ENCODE assay signal across 8 cellular contexts in genomic region chr3:54122802-54123537, GRCh38. TPM values are rescaled to one million over a fixed set of nuclear protein-coding genes. Genes with fewer than 3 reads are reported as not detected.
DNase-seq lines count a peak whose midpoint lies in the region; ATAC-seq and TF ChIP-seq lines count a peak whose summit lies in the region.

No MANE protein-coding gene starts in this region.

- no peak overlapping the region for H3K9ac ChIP-seq in GM23248

- H3F3A ChIP-seq in GM23248 (ENCODE audit: insufficient read depth): no peaks in the 10 kb centered on the region

- H4K20me1 ChIP-seq in GM23248 (ENCODE audit: insufficient read depth) (no peaks in the 10 kb centered on the region), hepatocyte (ENCODE audit: insufficient read depth, poor library complexity, severe bottlenecking) (no peaks in the 10 kb centered on the region)

- WGBS in GM23248 (ENCODE audit: low coverage in 1 of 2, low lambda C conversion rate in 2 of 2, missing lambda C conversion rate in 2 of 2), 2 experiments: 2 to 7% methylated on average over 36 to 51 of the region's 51 CpGs
- 4% methylated on average over 50 of the region's 51 CpGs for WGBS in hepatocyte (ENCODE audit: low lambda C conversion rate, missing lambda C conversion rate)

- no peaks in the 10 kb centered on the region for H3K9me3 ChIP-seq in GM23248 (ENCODE audit: low read depth)
- H3K9me3 ChIP-seq in WERI-Rb-1 (ENCODE audit: severe bottlenecking): no peaks in the 10 kb centered on the region
- no peaks in the 10 kb centered on the region for H3K9me3 ChIP-seq in hepatocyte (ENCODE audit: low read depth)

- no peaks in the 10 kb centered on the region for H3K79me2 ChIP-seq in GM23248 (ENCODE audit: insufficient read depth)
- no peaks in the 10 kb centered on the region for H3K79me2 ChIP-seq in hepatocyte

- in situ Hi-C loops in GM23248 (cut with MboI): no loop called here

- TF ChIP-seq CTCF in WERI-Rb-1 (IDR thresholded peaks at IDR 0.05; ENCODE audit: low read depth, low read length) (no peak), hepatocyte (IDR thresholded peaks at IDR 0.05; ENCODE audit: poor library complexity) (no peak)

- no peak for ATAC-seq in HG03097 (IDR thresholded peaks at IDR 0.05; ENCODE audit: low FRiP score, unreplicated experiment)

- H3K4me2 ChIP-seq in GM23248 (ENCODE audit: unreplicated experiment) (no peak overlapping the region), hepatocyte (peak overlapping the region; percentile 98)

- peaks cover 47% of the 10 kb centered on the region for H3K27me3 ChIP-seq in GM23248 (replicated peaks; ENCODE audit: insufficient read depth)
- peaks cover 10% of the 10 kb centered on the region for H3K27me3 ChIP-seq in WERI-Rb-1 (ENCODE audit: insufficient read depth, low read depth, severe bottlenecking)
- peaks cover 94% of the 10 kb centered on the region for H3K27me3 ChIP-seq in hepatocyte

- H3K27ac ChIP-seq in GM23248 (no peak overlapping the region), WERI-Rb-1 (no peak overlapping the region), hepatocyte (no peak overlapping the region)

- H3K4me3 ChIP-seq in GM23248 (0 out of 2 replicates have a peak overlapping the region, but pooled peaks have one; percentile 29), WERI-Rb-1 (ENCODE audit: low read depth, low read length) (peak overlapping the region; percentile 15; the same call in 1 of the 2 replicates), hepatocyte (peak overlapping the region; percentile 26)

- H3K9me2 ChIP-seq in GM23248 (ENCODE audit: insufficient read depth) (no peaks in the 10 kb centered on the region), hepatocyte (replicated peaks; ENCODE audit: insufficient read depth) (no peaks in the 10 kb centered on the region)

- no peak for DNase-seq in GM23248
- DNase-seq in WERI-Rb-1: peak; percentile 25
- no peak for DNase-seq in hepatocyte (ENCODE audit: low spot score)
- peak; percentile 67 for DNase-seq in retina
- DNase-seq in NK-92 treated with Interleukin-12 subunit alpha and Interleukin-12 subunit beta, amount 100 ng/mL, for 24 hours (lab: John Stamatoyannopoulos, UW): no peak
- no peak for DNase-seq in NCI-H226
- no peak for DNase-seq in glomerular visceral epithelial cell (ENCODE audit: extremely low spot score)

- H3K36me3 ChIP-seq in GM23248 (ENCODE audit: low read depth): no peaks in the 10 kb centered on the region
- no peaks in the 10 kb centered on the region for H3K36me3 ChIP-seq in WERI-Rb-1
- no peaks in the 10 kb centered on the region for H3K36me3 ChIP-seq in hepatocyte (replicated peaks; ENCODE audit: insufficient read depth, low read depth)

- H3K4me1 ChIP-seq in GM23248 (ENCODE audit: insufficient read depth) (no peaks in the 10 kb centered on the region), hepatocyte (ENCODE audit: insufficient read depth) (peaks cover 3% of the 10 kb centered on the region)

- H2AFZ ChIP-seq in GM23248 (peak overlapping the region; percentile 20), hepatocyte (peak overlapping the region; percentile 31)

RNA-seq across cellular contexts. Expression of gene CACNA2D3, which starts 0.6 kb away (rescaled TPM):
- under 0.01 and 0.43 TPM in 2 replicates for total RNA-seq in GM23248 (2014; rRNA removed; shearing (Covaris generic))
- polyA plus RNA-seq in GM23248 (2016; fragmentation: Nextera tagmentation; extraction: Ambion mirVana) (0.30 and 0.39 TPM in 2 replicates), hepatocyte (1.3 and 2.5 TPM in 2 replicates)
- total RNA-seq in hepatocyte: 1.1 and 2.5 TPM in 2 replicates

Comparison
In these comparisons a context has a peak if more than half of its experiments do, and no peak if none do; other contexts are left out.
1. DNase-seq: peak in WERI-Rb-1 (single experiment) and retina (single experiment); none in GM23248 (single experiment), hepatocyte (single experiment), NK-92 treated with Interleukin-12 subunit alpha and Interleukin-12 subunit beta, amount 100 ng/mL, for 24 hours (single experiment), NCI-H226 (single experiment) and glomerular visceral epithelial cell (single experiment).
2. Peak in every context shown above with its lines, with median percentiles within 50 percentile points of each other: H3K4me3 ChIP-seq.